ENCODE assay signal across 10 cellular contexts in the genomic region with DNA sequence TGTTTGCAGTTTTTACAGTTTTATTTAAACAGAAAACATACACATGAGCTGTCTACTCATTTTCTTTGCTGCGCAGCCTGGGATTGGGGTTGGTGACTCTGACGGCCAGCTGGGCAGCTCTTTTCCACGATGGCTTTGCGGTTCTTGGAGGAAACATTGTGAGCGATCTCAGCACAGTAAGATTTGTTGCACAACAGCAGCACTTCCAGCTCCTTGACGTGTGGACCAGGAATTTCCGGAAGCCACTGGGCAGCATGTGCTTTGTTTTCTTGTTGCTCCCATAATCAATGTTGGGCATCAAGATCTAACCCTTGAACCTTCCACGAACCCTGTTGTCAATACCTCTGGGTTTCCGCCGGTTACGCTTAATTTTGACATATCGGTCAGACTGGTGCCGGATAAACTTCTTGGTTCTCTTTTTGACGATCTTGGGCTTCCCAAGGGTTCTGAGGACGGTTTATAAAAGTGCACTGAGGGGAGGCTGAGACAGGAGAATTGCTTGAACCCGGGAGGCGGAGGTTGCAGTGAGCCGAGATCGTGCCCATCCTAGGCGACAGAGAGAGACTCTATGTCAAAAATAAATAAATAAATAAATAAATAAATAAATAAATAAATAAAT. TPM values are rescaled to one million over a fixed set of nuclear protein-coding genes. Genes with fewer than 3 reads are reported as not detected.
DNase-seq lines count a peak whose midpoint lies in the region; TF ChIP-seq lines count a peak whose summit lies in the region.
"Had no signal": no experiment of that assay in that cellular context is flagged by ENCODE, and none has a peak within 500 bp of the region (broad histone marks: within the 10 kb centered on the region; RNA-seq: fewer than 3 reads in every experiment).

No MANE protein-coding gene starts in this region.

- H3K9me3 ChIP-seq in right atrium auricular region: no peaks in the 10 kb centered on the region
- no peaks in the 10 kb centered on the region for H3K9me3 ChIP-seq in subcutaneous abdominal adipose tissue (ENCODE audit: control insufficient read depth in 5 of 5, low read length in 5 of 5)
- no peaks in the 10 kb centered on the region for H3K9me3 ChIP-seq in neuronal stem cell (replicated peaks in 1 of 2; ENCODE audit: control insufficient read depth in 2 of 2, insufficient read depth in 1 of 2, low read depth in 1 of 2, low read length in 2 of 2)

- H4K8ac ChIP-seq in neuronal stem cell (ENCODE audit: low read depth, low read length): no peak overlapping the region

- H2AK5ac ChIP-seq in neuronal stem cell (ENCODE audit: low read depth, low read length): no peak overlapping the region

- peaks cover 11% of the 10 kb centered on the region for H3K4me1 Mint-ChIP-seq in activated naive CD4-positive, alpha-beta T cell treated with anti-CD3 and anti-CD28 coated beads, Interleukin-2, amount 10 ng/mL, durations not matched to agents 7 days and 5 days
- peaks cover 21% of the 10 kb centered on the region for H3K4me1 Mint-ChIP-seq in activated CD4-positive, alpha-beta memory T cell treated with anti-CD3 and anti-CD28 coated beads, Interleukin-2, amount 10 ng/mL, durations not matched to agents 7 days and 5 days

- no peak overlapping the region for H3K9ac ChIP-seq in subcutaneous abdominal adipose tissue (ENCODE audit: low read length in 5 of 5)
- H3K9ac ChIP-seq in neuronal stem cell (ENCODE audit: low read depth, low read length, poor library complexity): no peak overlapping the region

- H3K9me3 Mint-ChIP-seq in activated naive CD4-positive, alpha-beta T cell treated with anti-CD3 and anti-CD28 coated beads, Interleukin-2, amount 10 ng/mL, durations not matched to agents 7 days and 5 days: no peaks in the 10 kb centered on the region
- no peaks in the 10 kb centered on the region for H3K9me3 Mint-ChIP-seq in activated CD4-positive, alpha-beta memory T cell treated with anti-CD3 and anti-CD28 coated beads, Interleukin-2, amount 10 ng/mL, durations not matched to agents 7 days and 5 days

- DNase-seq in activated naive CD4-positive, alpha-beta T cell treated with anti-CD3 and anti-CD28 coated beads, Interleukin-2, amount 10 ng/mL, durations not matched to agents 7 days and 5 days: no peak
- no peak for DNase-seq in activated naive CD4-positive, alpha-beta T cell treated with Interleukin-2 at 50 U/mL for 16 hours
- DNase-seq in activated CD4-positive, alpha-beta memory T cell treated with anti-CD3 and anti-CD28 coated beads, Interleukin-2, amount 10 ng/mL, durations not matched to agents 7 days and 5 days: no peak
- DNase-seq in right atrium auricular region (ENCODE audit: low spot score) (no peak), neuronal stem cell (ENCODE audit: low spot score) (no peak), NCI-H1048 (lab: John Stamatoyannopoulos, UW) (no peak), foreskin melanocyte (no peak)
- DNase-seq: KG1 had no signal

- H3K27me3 ChIP-seq in right atrium auricular region (no peaks in the 10 kb centered on the region), subcutaneous abdominal adipose tissue (ENCODE audit: control insufficient read depth in 5 of 5, insufficient read depth in 4 of 5, low read length in 5 of 5) (no peaks in the 10 kb centered on the region), neuronal stem cell (ENCODE audit: control insufficient read depth in 3 of 3, insufficient read depth in 3 of 3, low read depth in 1 of 3, low read length in 3 of 3) (peaks cover 0 to 4% (median 0%) of the 10 kb centered on the region in 3 experiments)

- no peak for TF ChIP-seq CTCF in right atrium auricular region (IDR thresholded peaks at IDR 0.05)

- H3K27ac ChIP-seq in right atrium auricular region (no peak overlapping the region), subcutaneous abdominal adipose tissue (ENCODE audit: low read depth, low read length) (no peak overlapping the region), neuronal stem cell (replicated peaks; ENCODE audit: low read length) (no peak overlapping the region)
- H3K27ac ChIP-seq: WERI-Rb-1 had no signal

- no peaks in the 10 kb centered on the region for H3K36me3 Mint-ChIP-seq in activated naive CD4-positive, alpha-beta T cell treated with anti-CD3 and anti-CD28 coated beads, Interleukin-2, amount 10 ng/mL, durations not matched to agents 7 days and 5 days
- H3K36me3 Mint-ChIP-seq in activated CD4-positive, alpha-beta memory T cell treated with anti-CD3 and anti-CD28 coated beads, Interleukin-2, amount 10 ng/mL, durations not matched to agents 7 days and 5 days (ENCODE audit: low read depth): no peaks in the 10 kb centered on the region

- H3K27me3 Mint-ChIP-seq in activated naive CD4-positive, alpha-beta T cell treated with anti-CD3 and anti-CD28 coated beads, Interleukin-2, amount 10 ng/mL, durations not matched to agents 7 days and 5 days: peaks cover 47% of the 10 kb centered on the region
- H3K27me3 Mint-ChIP-seq in activated CD4-positive, alpha-beta memory T cell treated with anti-CD3 and anti-CD28 coated beads, Interleukin-2, amount 10 ng/mL, durations not matched to agents 7 days and 5 days: peaks cover 10% of the 10 kb centered on the region

- H2BK12ac ChIP-seq in neuronal stem cell (ENCODE audit: low read length): no peak overlapping the region

- no peak overlapping the region for H2AFZ ChIP-seq in neuronal stem cell (ENCODE audit: low read length)

- no peak overlapping the region for H2BK120ac ChIP-seq in neuronal stem cell (ENCODE audit: low read depth, low read length)

- POLR2A ChIA-PET in activated CD4-positive, alpha-beta memory T cell treated with anti-CD3 and anti-CD28 coated beads, Interleukin-2, amount 10 ng/mL, durations not matched to agents 7 days and 5 days (lab: Charles Lee): interaction anchor here (0.8 to 2.3 kb wide), 6 partner anchors 22 to 51 kb away, joined by 3 to 10 read pairs (median 4); partner anchors contain the start of genes DDX23 and FKBP11

- no peak overlapping the region for H2BK5ac ChIP-seq in neuronal stem cell (ENCODE audit: low read length)

- H3K79me1 ChIP-seq in neuronal stem cell (ENCODE audit: low read depth, low read length): no peaks in the 10 kb centered on the region

- CTCF ChIA-PET in activated naive CD4-positive, alpha-beta T cell treated with anti-CD3 and anti-CD28 coated beads, Interleukin-2, amount 10 ng/mL, durations not matched to agents 7 days and 5 days (lab: Charles Lee): interaction anchor here (0.7 to 7.3 kb wide), 18 partner anchors 9 to 190 kb away, joined by 3 to 45 read pairs (median 4); partner anchors contain the start of genes CACNB3 and DDX23
- CTCF ChIA-PET in activated CD4-positive, alpha-beta memory T cell treated with anti-CD3 and anti-CD28 coated beads, Interleukin-2, amount 10 ng/mL, durations not matched to agents 7 days and 5 days (lab: Charles Lee): interaction anchor here (0.7 to 6.2 kb wide), 22 partner anchors 9 to 127 kb away, joined by 3 to 61 read pairs (median 6); partner anchors contain the start of genes ARF3, DDX23, FKBP11 and WNT1

- no peak overlapping the region for H3K4ac ChIP-seq in neuronal stem cell (ENCODE audit: low read length)

- H3K4me3 ChIP-seq in right atrium auricular region (peak overlapping the region; percentile 38 to 51), subcutaneous abdominal adipose tissue (ENCODE audit: low read depth in 1 of 5, low read length in 5 of 5) (peak overlapping the region in 4 of 5 donors; percentile 61 to 84 (median 68)), neuronal stem cell (ENCODE audit: low read length in 2 of 2) (no peak overlapping the region)

- H3K18ac ChIP-seq in neuronal stem cell (ENCODE audit: low read length): no peak overlapping the region

- peak overlapping the region; percentile 56 for H3K4me3 Mint-ChIP-seq in activated naive CD4-positive, alpha-beta T cell treated with anti-CD3 and anti-CD28 coated beads, Interleukin-2, amount 10 ng/mL, durations not matched to agents 7 days and 5 days
- peak overlapping the region; percentile 29 for H3K4me3 Mint-ChIP-seq in activated CD4-positive, alpha-beta memory T cell treated with anti-CD3 and anti-CD28 coated beads, Interleukin-2, amount 10 ng/mL, durations not matched to agents 7 days and 5 days

- no peak overlapping the region for H3K23ac ChIP-seq in neuronal stem cell (ENCODE audit: low read depth, low read length, poor library complexity)

- H3K27ac Mint-ChIP-seq in activated naive CD4-positive, alpha-beta T cell treated with anti-CD3 and anti-CD28 coated beads, Interleukin-2, amount 10 ng/mL, durations not matched to agents 7 days and 5 days: peak overlapping the region; percentile 55
- no peak overlapping the region for H3K27ac Mint-ChIP-seq in activated CD4-positive, alpha-beta memory T cell treated with anti-CD3 and anti-CD28 coated beads, Interleukin-2, amount 10 ng/mL, durations not matched to agents 7 days and 5 days

- peaks cover 0 to 7% of the 10 kb centered on the region in 2 donors for H3K4me1 ChIP-seq in right atrium auricular region
- peaks cover 0 to 15% (median 12%) of the 10 kb centered on the region in 5 donors for H3K4me1 ChIP-seq in subcutaneous abdominal adipose tissue (ENCODE audit: control insufficient read depth in 5 of 5, insufficient read depth in 5 of 5, low read length in 5 of 5)
- H3K4me1 ChIP-seq in neuronal stem cell (ENCODE audit: control insufficient read depth in 2 of 2, insufficient read depth in 1 of 2, low read depth in 1 of 2, low read length in 2 of 2): peaks cover 0 to 2% of the 10 kb centered on the region in 2 donors

- H3K36me3 ChIP-seq in right atrium auricular region: no peaks in the 10 kb centered on the region
- H3K36me3 ChIP-seq in subcutaneous abdominal adipose tissue (ENCODE audit: control insufficient read depth in 5 of 5, insufficient read depth in 5 of 5, low read length in 5 of 5): no peaks in the 10 kb centered on the region
- no peaks in the 10 kb centered on the region for H3K36me3 ChIP-seq in neuronal stem cell (replicated peaks in 1 of 2; ENCODE audit: control insufficient read depth in 2 of 2, insufficient read depth in 2 of 2, low read length in 2 of 2)
- H3K36me3 ChIP-seq: WERI-Rb-1 had no signal

- no peak overlapping the region for H3K14ac ChIP-seq in neuronal stem cell (ENCODE audit: low read length)

- H4K91ac ChIP-seq in neuronal stem cell (ENCODE audit: low read depth, low read length, poor library complexity): no peak overlapping the region

- H2BK15ac ChIP-seq in neuronal stem cell (ENCODE audit: low read length): no peak overlapping the region

- WGBS in neuronal stem cell (ENCODE audit: extremely low coverage in 2 of 2, insufficient read length in 2 of 2, insufficient replicate concordance in 1 of 2), 2 donors: no CpG with 5 or more reads among the region's 20 CpGs

- H3K4me2 ChIP-seq in neuronal stem cell (ENCODE audit: insufficient read depth, low read length, poor library complexity, severe bottlenecking): no peak overlapping the region

RNA-seq across cellular contexts. Expression of gene FKBP11, which starts 21.8 kb away (rescaled TPM):
- total RNA-seq in activated CD4-positive, alpha-beta memory T cell treated with anti-CD3 and anti-CD28 coated beads, Interleukin-2, amount 10 ng/mL, durations not matched to agents 7 days and 5 days: 10 to 100 TPM; 73.4 to 78.7 TPM
- total RNA-seq in right atrium auricular region: 10 to 100 TPM in 1 of 2 donors, 1 to 10 TPM in 1; 9.1 to 10.2 TPM
- 12.1 TPM for polyA plus RNA-seq in neuronal stem cell (2013, experiment 1 of 2)
- 11.6 TPM for polyA plus RNA-seq in neuronal stem cell (2013, experiment 2 of 2)

RNA-seq across cellular contexts. Expression of gene RND1, which starts 37.8 kb away (rescaled TPM):
- 1 to 10 TPM; 2.6 to 3.0 TPM for total RNA-seq in activated CD4-positive, alpha-beta memory T cell treated with anti-CD3 and anti-CD28 coated beads, Interleukin-2, amount 10 ng/mL, durations not matched to agents 7 days and 5 days
- total RNA-seq in right atrium auricular region: under 1 TPM in 1 of 2 donors, not detected in 1; 0.70 TPM
- polyA plus RNA-seq in neuronal stem cell (2013, experiment 1 of 2): 7.0 TPM
- polyA plus RNA-seq in neuronal stem cell (2013, experiment 2 of 2): 7.1 TPM

RNA-seq across cellular contexts. Expression of gene DDX23, which starts 51.5 kb away (rescaled TPM):
- 100 to 1,000 TPM; 117 to 127 TPM for total RNA-seq in activated CD4-positive, alpha-beta memory T cell treated with anti-CD3 and anti-CD28 coated beads, Interleukin-2, amount 10 ng/mL, durations not matched to agents 7 days and 5 days
- total RNA-seq in right atrium auricular region: 10 to 100 TPM; 28.3 to 34.2 TPM
- 60.8 TPM for polyA plus RNA-seq in neuronal stem cell (2013, experiment 1 of 2)
- polyA plus RNA-seq in neuronal stem cell (2013, experiment 2 of 2): 59.3 TPM

RNA-seq across cellular contexts. Expression of gene ARF3, which starts 53.8 kb away (rescaled TPM):
- 100 to 1,000 TPM; 114 to 122 TPM for total RNA-seq in activated CD4-positive, alpha-beta memory T cell treated with anti-CD3 and anti-CD28 coated beads, Interleukin-2, amount 10 ng/mL, durations not matched to agents 7 days and 5 days
- total RNA-seq in right atrium auricular region: 10 to 100 TPM; 35.5 to 48.8 TPM
- polyA plus RNA-seq in neuronal stem cell (2013, experiment 1 of 2): 72.0 TPM
- polyA plus RNA-seq in neuronal stem cell (2013, experiment 2 of 2): 77.4 TPM

Comparison
In these comparisons a context has a peak if more than half of its experiments do, and no peak if none do; other contexts are left out.
1. H3K4me3 ChIP-seq: peak in right atrium auricular region (2 of 2) and subcutaneous abdominal adipose tissue (4 of 5); none in neuronal stem cell (0 of 2).
2. RNA of gene FKBP11, which starts 21.8 kb away (total RNA-seq): 73.4 to 78.7 TPM in activated CD4-positive, alpha-beta memory T cell treated with anti-CD3 and anti-CD28 coated beads, Interleukin-2, amount 10 ng/mL, durations not matched to agents 7 days and 5 days; 9.1 to 10.2 TPM in right atrium auricular region; every median in the first group is over 4 times any median in the second.